ENCODE assay signal across 18 cellular contexts in the genomic region with DNA sequence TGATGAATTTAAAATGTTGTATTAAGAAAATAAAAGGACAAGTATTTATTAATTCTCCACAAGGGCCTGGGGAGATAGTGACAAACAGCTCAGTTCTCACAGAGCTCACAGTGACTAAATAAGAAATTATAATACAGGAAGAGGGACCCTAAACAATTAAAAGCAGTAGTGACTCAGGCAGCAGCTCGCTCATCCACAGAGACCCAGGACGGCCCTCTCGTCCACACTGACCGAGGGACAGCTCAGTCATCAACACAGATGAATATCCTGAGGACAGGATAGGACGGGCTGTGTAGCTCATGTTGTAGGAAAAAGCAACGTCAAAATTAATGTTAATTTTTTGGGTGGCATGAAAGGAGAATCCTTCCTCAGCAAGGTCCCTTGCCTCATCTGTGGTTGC. TPM values are rescaled to one million over a fixed set of nuclear protein-coding genes. Genes with fewer than 3 reads are reported as not detected.
DNase-seq lines count a peak whose midpoint lies in the region; ATAC-seq, FAIRE-seq and TF ChIP-seq lines count a peak whose summit lies in the region.
"Had no signal": no experiment of that assay in that cellular context is flagged by ENCODE, and none has a peak within 500 bp of the region (broad histone marks: within the 10 kb centered on the region; RNA-seq: fewer than 3 reads in every experiment).

No MANE protein-coding gene starts in this region.

- intact Hi-C loops in natural killer cell (cut with micrococcal nuclease) (no loop called here), GM12878 (cut with micrococcal nuclease; ENCODE audit: unreplicated experiment) (no loop called here)
- intact Hi-C loops in activated CD4-positive, alpha-beta T cell treated with anti-CD3 and anti-CD28 coated beads, Interleukin-2, amount 10 ng/mL, durations not matched to agents 24 days and 14 days (cut with micrococcal nuclease), result no loop called here

- in situ Hi-C loops in GM12878 (cut with MboI), result no loop called here

- TF ChIP-seq RAD21 in GM12878 (IDR thresholded peaks at IDR 0.05; ENCODE audit: insufficient read depth, low read depth, low read length), result no peak

- no peak for TF ChIP-seq CTCF in natural killer cell (IDR thresholded peaks at IDR 0.05)
- TF ChIP-seq CTCF in GM12878 (IDR thresholded peaks at IDR 0.05 in 2 of 3, conservative IDR thresholded peaks at IDR 0.05 in 1 of 3; ENCODE audit: control insufficient read depth in 2 of 3, extremely low read depth in 1 of 3, insufficient read depth in 1 of 3, low read depth in 3 of 3, low read length in 3 of 3), result no peak
- TF ChIP-seq CTCF in nephron progenitor cell (IDR thresholded peaks at IDR 0.05), result no peak

- no peak overlapping the region for H3K4me3 ChIP-seq in GM12878
- H3K4me3 ChIP-seq: BLaER1 treated with 17β-estradiol and CSF1 and Interleukin-3, amounts not matched to agents 10 nM and 100 nM had no signal

- H4K20me1 ChIP-seq in GM12878 (ENCODE audit: control insufficient read depth, insufficient read depth), result no peaks in the 10 kb centered on the region
- H4K20me1 ChIP-seq: BLaER1 treated with 17β-estradiol and CSF1 and Interleukin-3, amounts not matched to agents 10 nM and 100 nM had no signal

- H3K27ac Mint-ChIP-seq in natural killer cell treated with Interleukin-12 subunit alpha and Interleukin-12 subunit beta and Interleukin-15 and Interleukin-18, amount 100 ng/mL, for 72 hours, result no peak overlapping the region
- no peak overlapping the region for H3K27ac Mint-ChIP-seq in natural killer cell
- H3K27ac Mint-ChIP-seq in nephron progenitor cell, result peak overlapping the region; percentile 78
- H3K27ac Mint-ChIP-seq in activated CD4-positive, alpha-beta T cell treated with anti-CD3 and anti-CD28 coated beads, Interleukin-2, amount 10 ng/mL, durations not matched to agents 24 days and 14 days, result no peak overlapping the region
- H3K27ac Mint-ChIP-seq: HFFc6 had no signal

- no peaks in the 10 kb centered on the region for H3K79me2 ChIP-seq in GM12878 (ENCODE audit: control insufficient read depth, insufficient read depth, low read length)

- POLR2A ChIA-PET in GM12878 (lab: Charles Lee), result interaction anchor here (0.9 to 2.3 kb wide), 2 partner anchors 9 to 10 kb away, joined by 3 to 10 read pairs; no protein-coding TSS in a partner anchor

- H3K4me1 Mint-ChIP-seq in natural killer cell treated with Interleukin-12 subunit alpha and Interleukin-12 subunit beta and Interleukin-15 and Interleukin-18, amount 100 ng/mL, for 72 hours (ENCODE audit: low read depth in 2 of 2), result peaks cover 5 to 16% of the 10 kb centered on the region in 2 donors
- H3K4me1 Mint-ChIP-seq in natural killer cell, result no peaks in the 10 kb centered on the region
- H3K4me1 Mint-ChIP-seq in nephron progenitor cell, result peaks cover 19% of the 10 kb centered on the region
- H3K4me1 Mint-ChIP-seq in activated CD4-positive, alpha-beta T cell treated with anti-CD3 and anti-CD28 coated beads, Interleukin-2, amount 10 ng/mL, durations not matched to agents 24 days and 14 days, result peaks cover 2% of the 10 kb centered on the region

- H3K4me1 ChIP-seq in GM12878 (ENCODE audit: control insufficient read depth, insufficient read depth, low read length), result peaks cover 27% of the 10 kb centered on the region

- H3K9me3 ChIP-seq in GM12878 (replicated peaks; ENCODE audit: control insufficient read depth, insufficient read depth, low read length), result no peaks in the 10 kb centered on the region; the same call in 2 of the 3 replicates
- H3K9me3 ChIP-seq: BLaER1 treated with 17β-estradiol and CSF1 and Interleukin-3, amounts not matched to agents 10 nM and 100 nM had no signal

- no peaks in the 10 kb centered on the region for H3K27me3 ChIP-seq in GM12878 (replicated peaks in 1 of 2; ENCODE audit: control insufficient read depth in 2 of 2, insufficient read depth in 2 of 2, low read length in 1 of 2)
- H3K27me3 ChIP-seq: BLaER1 treated with 17β-estradiol and CSF1 and Interleukin-3, amounts not matched to agents 10 nM and 100 nM had no signal

- no peaks in the 10 kb centered on the region for H3K36me3 ChIP-seq in GM12878 (ENCODE audit: control insufficient read depth in 2 of 2, insufficient read depth in 2 of 2, low read length in 1 of 2)
- H3K36me3 ChIP-seq: BLaER1 treated with 17β-estradiol and CSF1 and Interleukin-3, amounts not matched to agents 10 nM and 100 nM had no signal

- peak overlapping the region; percentile 63 for H3K4me3 Mint-ChIP-seq in natural killer cell treated with Interleukin-12 subunit alpha and Interleukin-12 subunit beta and Interleukin-15 and Interleukin-18, amount 100 ng/mL, for 72 hours
- H3K4me3 Mint-ChIP-seq in natural killer cell (no peak overlapping the region), nephron progenitor cell (no peak overlapping the region)
- H3K4me3 Mint-ChIP-seq in activated CD4-positive, alpha-beta T cell treated with anti-CD3 and anti-CD28 coated beads, Interleukin-2, amount 10 ng/mL, durations not matched to agents 24 days and 14 days, result no peak overlapping the region
- H3K4me3 Mint-ChIP-seq: CD4-positive, CD25-positive, alpha-beta regulatory T cell; HFFc6 had no signal

- BruUV-seq in GM12878 (replicated peaks; lab: Mats Ljungman, UMichigan), result no TSS peak

- RAD21 ChIA-PET in GM12878 (lab: Charles Lee; ENCODE audit: unreplicated experiment), result interaction anchor here (1.0 to 2.0 kb wide), 7 partner anchors 9 to 42 kb away, joined by 3 to 5 read pairs (median 4); no protein-coding TSS in a partner anchor

- peak overlapping the region; percentile 45 for H3K4me2 ChIP-seq in GM12878 (ENCODE audit: control insufficient read depth, insufficient read depth)
- H3K4me2 ChIP-seq: BLaER1 treated with 17β-estradiol and CSF1 and Interleukin-3, amounts not matched to agents 10 nM and 100 nM had no signal

- ATAC-seq in natural killer cell treated with Interleukin-12 subunit alpha and Interleukin-12 subunit beta and Interleukin-15 and Interleukin-18, amount 100 ng/mL, for 72 hours, result peak in 1 of 2 donors; percentile 54
- ATAC-seq in natural killer cell, result no peak
- no peak; the same call in 2 of the 3 replicates for ATAC-seq in GM12878

- CTCF ChIA-PET in GM12878 (lab: Yijun Ruan, JAX), result interaction anchor here (1.0 to 4.7 kb wide), 9 partner anchors 8 to 53 kb away, joined by 3 to 22 read pairs (median 6); no protein-coding TSS in a partner anchor

- no peak overlapping the region for H3K27ac ChIP-seq in GM12878 (ENCODE audit: control insufficient read depth, insufficient read depth)
- H3K27ac ChIP-seq: BLaER1 treated with 17β-estradiol and CSF1 and Interleukin-3, amounts not matched to agents 10 nM and 100 nM had no signal

- H3K9me3 Mint-ChIP-seq in natural killer cell treated with Interleukin-12 subunit alpha and Interleukin-12 subunit beta and Interleukin-15 and Interleukin-18, amount 100 ng/mL, for 72 hours, result no peaks in the 10 kb centered on the region
- no peaks in the 10 kb centered on the region for H3K9me3 Mint-ChIP-seq in natural killer cell
- no peaks in the 10 kb centered on the region for H3K9me3 Mint-ChIP-seq in nephron progenitor cell
- H3K9me3 Mint-ChIP-seq in activated CD4-positive, alpha-beta T cell treated with anti-CD3 and anti-CD28 coated beads, Interleukin-2, amount 10 ng/mL, durations not matched to agents 24 days and 14 days, result no peaks in the 10 kb centered on the region
- H3K9me3 Mint-ChIP-seq: HFFc6 had no signal

- WGBS in GM12878 (ENCODE audit: insufficient coverage, insufficient replicate concordance, low lambda C conversion rate, missing lambda C conversion rate), result 17% methylated on average over 6 of the region's 6 CpGs

- FAIRE-seq in GM12878 (lab: Jason Lieb, UNC), result no peak
- FAIRE-seq: G401.6 had no signal

- TF ChIP-seq EP300 in GM12878 (IDR thresholded peaks at IDR 0.05; ENCODE audit: borderline replicate concordance in 1 of 2, control insufficient read depth in 1 of 2, low read depth in 2 of 2, low read length in 2 of 2), result no peak

- H3K9ac ChIP-seq in GM12878 (ENCODE audit: control insufficient read depth, insufficient read depth, low read length), result no peak overlapping the region
- H3K9ac ChIP-seq: BLaER1 treated with 17β-estradiol and CSF1 and Interleukin-3, amounts not matched to agents 10 nM and 100 nM had no signal

- no peak for DNase-seq in natural killer cell treated with Interleukin-12 subunit alpha and Interleukin-12 subunit beta and Interleukin-15 and Interleukin-18, amount 100 ng/mL, for 72 hours (ENCODE audit: low spot score)
- DNase-seq in natural killer cell, result no peak
- no peak for DNase-seq in GM12878 (ENCODE audit: low read depth, low spot score)
- no peak for DNase-seq in nephron progenitor cell
- DNase-seq in activated CD4-positive, alpha-beta T cell treated with anti-CD3 and anti-CD28 coated beads, Interleukin-2, amount 10 ng/mL, durations not matched to agents 24 days and 14 days, result no peak
- DNase-seq in NCI-H774 (lab: John Stamatoyannopoulos, UW), result no peak
- DNase-seq in DMS114 treated with DMSO at 0.1 percent for 48 hours (lab: John Stamatoyannopoulos, UW; ENCODE audit: unreplicated experiment), result no peak
- DNase-seq: 8988T; Calu3; CD4-positive, CD25-positive, alpha-beta regulatory T cell; DMS153; DMS79 treated with DMSO at 0.1 percent for 48 hours; EL; HCEC 1CT; HFFc6; IMR-90 had no signal

- SMC1A ChIA-PET in GM12878 (lab: Charles Lee; ENCODE audit: uncharacterized antibody, unreplicated experiment), result interaction anchor here (0.6 to 2.7 kb wide), 10 partner anchors 10 to 56 kb away, joined by 3 to 12 read pairs (median 4); no protein-coding TSS in a partner anchor

- no peaks in the 10 kb centered on the region for H3K36me3 Mint-ChIP-seq in natural killer cell treated with Interleukin-12 subunit alpha and Interleukin-12 subunit beta and Interleukin-15 and Interleukin-18, amount 100 ng/mL, for 72 hours
- H3K36me3 Mint-ChIP-seq in natural killer cell (no peaks in the 10 kb centered on the region), nephron progenitor cell (ENCODE audit: low read depth) (peaks cover 5% of the 10 kb centered on the region)
- H3K36me3 Mint-ChIP-seq in activated CD4-positive, alpha-beta T cell treated with anti-CD3 and anti-CD28 coated beads, Interleukin-2, amount 10 ng/mL, durations not matched to agents 24 days and 14 days (ENCODE audit: low read depth), result no peaks in the 10 kb centered on the region
- H3K36me3 Mint-ChIP-seq: CD4-positive, CD25-positive, alpha-beta regulatory T cell had no signal

- peaks cover 17 to 40% of the 10 kb centered on the region in 2 donors for H3K27me3 Mint-ChIP-seq in natural killer cell treated with Interleukin-12 subunit alpha and Interleukin-12 subunit beta and Interleukin-15 and Interleukin-18, amount 100 ng/mL, for 72 hours
- H3K27me3 Mint-ChIP-seq in natural killer cell (ENCODE audit: low read depth in 2 of 2) (peaks cover 0 to 6% of the 10 kb centered on the region in 2 donors), nephron progenitor cell (ENCODE audit: low read depth, poor library complexity) (no peaks in the 10 kb centered on the region)
- peaks cover 25% of the 10 kb centered on the region for H3K27me3 Mint-ChIP-seq in activated CD4-positive, alpha-beta T cell treated with anti-CD3 and anti-CD28 coated beads, Interleukin-2, amount 10 ng/mL, durations not matched to agents 24 days and 14 days

- no peak overlapping the region for H2AFZ ChIP-seq in GM12878 (ENCODE audit: control insufficient read depth, low read depth, low read length)

- TF ChIP-seq POLR2A in GM12878 (IDR thresholded peaks at IDR 0.05; ENCODE audit: low read depth, low read length), result no peak

RNA-seq across cellular contexts. Expression of a gene that starts 44.1 kb away (rescaled TPM):
- total RNA-seq in natural killer cell treated with Interleukin-12 subunit alpha and Interleukin-12 subunit beta and Interleukin-15 and Interleukin-18, amount 100 ng/mL, for 72 hours, result not detected
- total RNA-seq in natural killer cell (not detected), GM12878 (2014; rRNA removed) (0.62 and 0.65 TPM in 2 replicates), GM12878 (2014; rRNA removed; fragmentation: Illumina TruSeq; extraction: Trizol) (0.40 and 0.55 TPM in 2 replicates), GM12878 (2021) (1.4 and 2.0 TPM in 2 replicates)
- 0.12 and 0.17 TPM in 2 replicates for total RNA-seq in GM12878 (2013; cell fraction: nucleolus; rRNA removed)
- 0.12 TPM for polyA plus RNA-seq in GM12878 (2011; ENCODE audit: low read depth)
- polyA plus RNA-seq in GM12878 (2011; rRNA removed) (1.9 and 2.2 TPM in 2 replicates), GM12878 (2014; fragmentation: Illumina TruSeq; extraction: Trizol) (0.41 and 0.59 TPM in 2 replicates), GM12878 (2014; fragmentation: Nextera tagmentation; extraction: Ambion mirVana) (under 1 TPM; 0.45 to 0.57 TPM), GM12878 (2014; rRNA removed) (1.2 and 1.4 TPM in 2 replicates), GM12878 (2016; fragmentation: Nextera tagmentation; extraction: Ambion mirVana) (1 to 10 TPM in 1 of 2 experiments, under 1 TPM in 1; 0.20 to 1.3 TPM)
- polyA plus RNA-seq in GM12878 (2011; cell fraction: cytosol; rRNA removed), result 2.4 and 2.5 TPM in 2 replicates
- 1.2 and 1.7 TPM in 2 replicates for polyA plus RNA-seq in GM12878 (2011; cell fraction: nucleus; rRNA removed)
- 0.35 and 0.39 TPM in 2 replicates for polyA plus RNA-seq in GM12878 (2012)
- 2.7 and 3.1 TPM in 2 replicates for polyA minus RNA-seq in GM12878 (2011; rRNA and poly(A)+ RNA removed)
- polyA minus RNA-seq in GM12878 (2011; cell fraction: cytosol; rRNA and poly(A)+ RNA removed), result 2.1 and 5.1 TPM in 2 replicates
- 0.57 and 0.60 TPM in 2 replicates for polyA minus RNA-seq in GM12878 (2011; cell fraction: nucleus; rRNA and poly(A)+ RNA removed)
- total RNA-seq in activated CD4-positive, alpha-beta T cell treated with anti-CD3 and anti-CD28 coated beads, Interleukin-2, amount 10 ng/mL, durations not matched to agents 24 days and 14 days, result 0.40 and 0.47 TPM in 2 replicates
